Comparison of ENCODE assay signal across 31 cellular contexts in the genomic region with DNA sequence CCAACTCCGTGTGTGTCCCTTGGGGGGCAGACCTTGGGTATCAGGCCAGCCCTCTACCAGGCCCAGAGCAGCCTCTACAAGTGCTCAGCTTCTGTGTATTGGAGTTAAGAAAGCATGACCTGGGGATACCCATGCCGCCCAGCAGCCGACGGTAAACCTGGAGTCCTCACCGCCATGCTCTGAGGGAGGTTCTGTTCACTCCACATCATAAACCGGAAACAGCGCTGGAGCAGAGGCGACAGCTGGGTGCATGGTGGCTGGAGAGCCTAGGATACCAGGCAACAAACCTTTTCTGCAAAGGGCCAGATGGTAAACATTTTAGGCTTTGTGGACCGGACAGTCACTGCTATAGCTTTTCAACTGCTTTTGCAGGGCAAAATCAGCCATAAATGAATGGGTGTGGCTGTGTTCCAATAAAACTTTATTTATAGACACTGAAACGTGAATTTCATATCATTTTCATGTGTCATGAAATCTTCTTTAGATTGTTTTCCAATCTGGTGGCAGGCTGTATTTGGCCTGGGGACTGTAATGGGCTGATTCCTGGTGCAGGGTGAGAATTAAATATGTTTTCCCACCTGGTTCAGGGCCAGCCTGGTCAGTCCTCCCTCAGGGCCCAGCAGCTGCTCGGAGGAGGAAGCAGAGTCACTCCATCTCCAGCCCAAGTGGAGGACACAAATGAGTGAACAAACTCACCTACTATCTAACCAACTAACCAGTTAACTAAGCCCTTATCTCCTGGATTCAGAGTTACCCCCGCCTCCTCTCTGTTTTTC. TPM values are rescaled to one million over a fixed set of nuclear protein-coding genes. Genes with fewer than 3 reads are reported as not detected.
"Had no signal": no experiment of that assay in that cellular context is flagged by ENCODE, and none has a peak within 500 bp of the region (broad histone marks: within the 10 kb centered on the region; RNA-seq: fewer than 3 reads in every experiment).

No MANE protein-coding gene starts in this region.

- H3K9me3 Mint-ChIP-seq: activated B cell treated with CpG ODN at 0.5 μM for 24 hours; activated CD4-positive, alpha-beta T cell treated with anti-CD3 and anti-CD28 coated beads, Interleukin-2, amount 10 ng/mL, durations not matched to agents 24 days and 14 days; activated naive CD4-positive, alpha-beta T cell treated with anti-CD3 and anti-CD28 coated beads, Interleukin-2, amount 50 U/mL, for 72 hours; activated naive CD8-positive, alpha-beta T cell treated with anti-CD3 and anti-CD28 coated beads, Interleukin-2, amount 50 U/mL, for 24 hours; activated T-cell treated with anti-CD3 and anti-CD28 coated beads, Interleukin-2, amount 50 U/mL, for 4 hours; T-cell had no signal

- H3K9me3 ChIP-seq: ascending aorta, body of pancreas had no signal

- H3K27me3 ChIP-seq: ascending aorta, body of pancreas had no signal

- H3K4me3 ChIP-seq: ascending aorta, body of pancreas, SK-N-MC had no signal

- H3K4me3 Mint-ChIP-seq: activated B cell treated with CpG ODN at 0.5 μM for 24 hours; activated CD4-positive, alpha-beta T cell treated with anti-CD3 and anti-CD28 coated beads, Interleukin-2, amount 10 ng/mL, durations not matched to agents 24 days and 14 days; activated naive CD8-positive, alpha-beta T cell treated with anti-CD3 and anti-CD28 coated beads, Interleukin-2, amount 50 U/mL, for 24 hours; activated T-cell treated with anti-CD3 and anti-CD28 coated beads, Interleukin-2, amount 50 U/mL, for 4 hours; T-cell had no signal

- H3K27me3 Mint-ChIP-seq: activated CD4-positive, alpha-beta T cell treated with anti-CD3 and anti-CD28 coated beads, Interleukin-2, amount 10 ng/mL, durations not matched to agents 24 days and 14 days; T-cell had no signal

- DNase-seq: activated B cell treated with CpG ODN at 0.5 μM for 24 hours; activated CD4-positive, alpha-beta T cell treated with anti-CD3 and anti-CD28 coated beads for 1 hour; activated CD4-positive, alpha-beta T cell treated with anti-CD3 and anti-CD28 coated beads, Interleukin-2, amount 10 ng/mL, durations not matched to agents 24 days and 14 days; activated CD4-positive, alpha-beta T cell treated with anti-CD3 and anti-CD28 coated beads, Interleukin-2, amount 50 U/mL, for 48 hours; activated CD8-positive, alpha-beta memory T cell treated with anti-CD3 and anti-CD28 coated beads for 24 hours; activated effector memory CD4-positive, alpha-beta T cell treated with anti-CD3 and anti-CD28 coated beads, Interleukin-2, amount 50 U/mL, for 16 hours; activated naive CD4-positive, alpha-beta T cell treated with Interleukin-2 at 50 U/mL for 16 hours; activated naive CD8-positive, alpha-beta T cell treated with anti-CD3 and anti-CD28 coated beads, Interleukin-2, amount 50 U/mL, for 24 hours; activated T-cell treated with anti-CD3 and anti-CD28 coated beads, Interleukin-2, amount 50 U/mL, for 4 hours; amniotic stem cell; body of pancreas; central memory CD4-positive, alpha-beta T cell; Kasumi-1; NCI-H146; NCI-H187 treated with DMSO at 0.1 percent for 48 hours; NCI-H2081 treated with DMSO at 0.1 percent for 48 hours; NCI-H2171; NCI-H2227 treated with DMSO at 0.1 percent for 48 hours; NCI-H446 treated with DMSO at 0.1 percent for 48 hours; NCI-H526 treated with DMSO at 0.1 percent for 48 hours; NCI-H82; PC-3; SIG-M5; T-cell; T-helper 2 cell; T1000 had no signal

- ATAC-seq: activated naive CD4-positive, alpha-beta T cell treated with anti-CD3 and anti-CD28 coated beads, Interleukin-2, amount 50 U/mL, for 72 hours; activated naive CD8-positive, alpha-beta T cell treated with anti-CD3 and anti-CD28 coated beads, Interleukin-2, amount 50 U/mL, for 24 hours; activated T-cell treated with anti-CD3 and anti-CD28 coated beads, Interleukin-2, amount 50 U/mL, for 4 hours; body of pancreas; PC-3; T-cell had no signal

- H3K36me3 Mint-ChIP-seq: activated naive CD4-positive, alpha-beta T cell treated with anti-CD3 and anti-CD28 coated beads, Interleukin-2, amount 50 U/mL, for 72 hours; T-cell had no signal

- H3K27ac Mint-ChIP-seq: activated B cell treated with CpG ODN at 0.5 μM for 24 hours; activated naive CD8-positive, alpha-beta T cell treated with anti-CD3 and anti-CD28 coated beads, Interleukin-2, amount 50 U/mL, for 24 hours; T-cell had no signal

- H3K27ac ChIP-seq: ascending aorta, body of pancreas, SK-N-MC had no signal

- H3K4me1 Mint-ChIP-seq: activated B cell treated with CpG ODN at 0.5 μM for 24 hours had no signal

RNA-seq across cellular contexts. Expression of a gene that starts 45.8 kb away (rescaled TPM):
- total RNA-seq: activated B cell treated with CpG ODN at 0.5 μM for 24 hours; activated CD4-positive, alpha-beta T cell treated with anti-CD3 and anti-CD28 coated beads, Interleukin-2, amount 10 ng/mL, durations not matched to agents 24 days and 14 days; activated naive CD4-positive, alpha-beta T cell treated with anti-CD3 and anti-CD28 coated beads, Interleukin-2, amount 50 U/mL, for 72 hours; activated T-cell treated with anti-CD3 and anti-CD28 coated beads, Interleukin-2, amount 50 U/mL, for 4 hours; ascending aorta; bronchial epithelial cell; chondrocyte; PC-3; T-cell had no signal
